16 cellular contexts compared by ENCODE assay signal in the genomic region with DNA sequence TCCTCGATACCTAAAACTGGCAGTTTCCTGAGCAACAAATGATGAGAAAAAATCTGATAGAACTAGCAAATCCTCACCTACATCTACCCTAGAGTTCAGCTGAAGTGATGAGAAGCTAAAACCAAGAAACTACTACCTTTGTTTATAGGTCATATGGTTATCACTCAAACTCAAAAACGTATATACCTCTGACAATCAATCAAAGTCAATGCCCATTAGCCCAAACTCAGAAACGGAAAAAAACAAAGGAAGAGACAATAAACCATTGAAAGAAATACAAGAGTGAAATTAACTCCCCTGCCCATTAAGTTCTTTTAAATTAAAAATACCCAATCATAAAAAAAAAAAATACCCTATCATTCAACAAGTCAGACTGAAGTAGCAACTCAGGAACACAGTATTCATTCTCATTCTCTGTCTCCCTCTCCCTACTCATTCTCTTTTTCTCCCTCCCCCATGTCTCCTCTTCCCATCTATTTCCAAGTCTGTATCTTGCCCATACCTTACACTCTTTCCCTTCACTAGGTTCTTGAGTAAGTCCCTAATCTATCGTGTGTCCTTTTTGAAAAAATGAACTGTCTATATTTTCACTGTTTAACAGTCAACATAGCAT.
"Had no signal": no experiment of that assay in that cellular context is flagged by ENCODE, and none has a peak within 500 bp of the region (broad histone marks: within the 10 kb centered on the region; RNA-seq: fewer than 3 reads in every experiment).

No MANE protein-coding gene starts in this region.

- DNase-seq: dorsolateral prefrontal cortex; effector CD8-positive, alpha-beta T cell; gastrocnemius medialis; islet precursor cell; natural killer cell; ovary; right cardiac atrium; small intestine; stimulated activated CD4-positive, alpha-beta T cell treated with anti-CD3 and anti-CD28 coated beads, Interleukin-2, amount 100 ng/mL, for 48 hours; stimulated activated naive CD4-positive, alpha-beta T cell treated with Interleukin-2 at 50 U/mL for 16 hours; trophoblast cell had no signal

- H3K4me3 Mint-ChIP-seq: natural killer cell, neural crest cell had no signal

- H3K27me3 ChIP-seq: dorsolateral prefrontal cortex, esophagus muscularis mucosa, gastrocnemius medialis, ovary had no signal

- H3K4me1 Mint-ChIP-seq: natural killer cell had no signal

- H3K9me3 Mint-ChIP-seq: natural killer cell, neural crest cell had no signal

- H3K9me3 ChIP-seq: esophagus muscularis mucosa, gastrocnemius medialis, ovary had no signal

- H3K4me3 ChIP-seq: coronary artery, esophagus muscularis mucosa, gastrocnemius medialis, ovary had no signal

- ATAC-seq: gastrocnemius medialis, left lobe of liver, natural killer cell, right cardiac atrium had no signal

- H3K27ac ChIP-seq: coronary artery, epithelial cell of prostate, esophagus muscularis mucosa, ovary had no signal

- H3K36me3 ChIP-seq: esophagus muscularis mucosa, gastrocnemius medialis, ovary had no signal

- H3K36me3 Mint-ChIP-seq: natural killer cell had no signal

- H3K27ac Mint-ChIP-seq: natural killer cell had no signal
